9 cellular contexts compared by ENCODE assay signal in the genomic region with DNA sequence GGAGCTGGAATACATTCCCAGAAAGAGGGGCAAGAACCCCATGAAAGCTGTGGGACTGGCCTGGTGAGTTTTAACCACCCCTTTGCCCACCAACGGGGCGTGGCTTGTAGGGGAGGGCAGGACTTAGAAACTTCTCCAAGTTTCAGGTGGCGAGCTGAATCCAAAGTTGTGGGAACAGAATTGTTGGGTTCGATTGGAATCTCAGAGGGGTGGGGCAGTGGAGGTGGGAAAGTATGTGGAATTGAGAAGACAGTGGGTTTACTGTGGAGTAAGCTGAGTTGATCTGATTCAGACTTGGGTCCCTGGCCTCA. TPM values are rescaled to one million over a fixed set of nuclear protein-coding genes. Genes with fewer than 3 reads are reported as not detected.
DNase-seq lines count a peak whose midpoint lies in the region; ATAC-seq and TF ChIP-seq lines count a peak whose summit lies in the region.
"Had no signal": no experiment of that assay in that cellular context is flagged by ENCODE, and none has a peak within 500 bp of the region (broad histone marks: within the 10 kb centered on the region; RNA-seq: fewer than 3 reads in every experiment).

No MANE protein-coding gene starts in this region.

- peaks cover 26% of the 10 kb centered on the region for H3K4me1 Mint-ChIP-seq in T-helper 2 cell treated with Interferon-gamma antibody and Interleukin-4, amounts not matched to agents 5 μg/mL and 100 μg/mL, for 36 hours (ENCODE audit: low read depth)
- peaks cover 39% of the 10 kb centered on the region for H3K4me1 Mint-ChIP-seq in activated naive CD8-positive, alpha-beta T cell treated with anti-CD3 and anti-CD28 coated beads for 36 hours

- H3K27me3 Mint-ChIP-seq in T-helper 2 cell treated with Interferon-gamma antibody and Interleukin-4, amounts not matched to agents 5 μg/mL and 100 μg/mL, for 36 hours (ENCODE audit: low read depth): no peaks in the 10 kb centered on the region
- H3K27me3 Mint-ChIP-seq in activated naive CD8-positive, alpha-beta T cell treated with anti-CD3 and anti-CD28 coated beads for 36 hours: no peaks in the 10 kb centered on the region

- peaks cover 36% of the 10 kb centered on the region for H3K36me3 Mint-ChIP-seq in T-helper 2 cell treated with Interferon-gamma antibody and Interleukin-4, amounts not matched to agents 5 μg/mL and 100 μg/mL, for 36 hours (ENCODE audit: low read depth)
- H3K36me3 Mint-ChIP-seq in activated naive CD8-positive, alpha-beta T cell treated with anti-CD3 and anti-CD28 coated beads for 36 hours: peaks cover 13% of the 10 kb centered on the region

- ATAC-seq in GM18498 (IDR thresholded peaks at IDR 0.05; ENCODE audit: unreplicated experiment): no peak

- H3K27ac Mint-ChIP-seq in T-helper 2 cell treated with Interferon-gamma antibody and Interleukin-4, amounts not matched to agents 5 μg/mL and 100 μg/mL, for 36 hours: peak overlapping the region; percentile 74
- H3K27ac Mint-ChIP-seq in activated naive CD8-positive, alpha-beta T cell treated with anti-CD3 and anti-CD28 coated beads for 36 hours: peak overlapping the region; percentile 15

- H3K4me3 ChIP-seq in kidney epithelial cell (ENCODE audit: low read depth, low read length): peak overlapping the region; percentile 79

- no peaks in the 10 kb centered on the region for H3K9me3 Mint-ChIP-seq in T-helper 2 cell treated with Interferon-gamma antibody and Interleukin-4, amounts not matched to agents 5 μg/mL and 100 μg/mL, for 36 hours
- H3K9me3 Mint-ChIP-seq in activated naive CD8-positive, alpha-beta T cell treated with anti-CD3 and anti-CD28 coated beads for 36 hours: no peaks in the 10 kb centered on the region

- peak overlapping the region; percentile 81 for H3K27ac ChIP-seq in substantia nigra (ENCODE audit: low read depth, low read length, poor library complexity, severe bottlenecking)

- no peaks in the 10 kb centered on the region for H3K27me3 ChIP-seq in kidney epithelial cell (ENCODE audit: control insufficient read depth, insufficient read depth, low read length)

- no peak for TF ChIP-seq CTCF in kidney epithelial cell (IDR thresholded peaks at IDR 0.05; ENCODE audit: insufficient read depth, low read length, poor library complexity, severe bottlenecking)

- H3K36me3 ChIP-seq in kidney epithelial cell (ENCODE audit: control insufficient read depth, insufficient read depth, low read length): peaks cover 1% of the 10 kb centered on the region

- peak overlapping the region; percentile 93 for H3K4me3 Mint-ChIP-seq in T-helper 2 cell treated with Interferon-gamma antibody and Interleukin-4, amounts not matched to agents 5 μg/mL and 100 μg/mL, for 36 hours
- peak overlapping the region; percentile 94 for H3K4me3 Mint-ChIP-seq in activated naive CD8-positive, alpha-beta T cell treated with anti-CD3 and anti-CD28 coated beads for 36 hours

- DNase-seq in T-helper 2 cell treated with Interferon-gamma antibody and Interleukin-4, amounts not matched to agents 5 μg/mL and 100 μg/mL, for 36 hours (ENCODE audit: low spot score): no peak
- DNase-seq in T-helper 2 cell (no peak), kidney epithelial cell (ENCODE audit: low read depth) (no peak), substantia nigra (lab: John Stamatoyannopoulos, UW) (no peak), NCI-H446 treated with DMSO at 0.1 percent for 48 hours (lab: John Stamatoyannopoulos, UW) (no peak)
- no peak for DNase-seq in activated naive CD8-positive, alpha-beta T cell treated with anti-CD3 and anti-CD28 coated beads for 36 hours
- no peak for DNase-seq in stimulated activated CD8-positive, alpha-beta memory T cell treated with anti-CD3 and anti-CD28 coated beads, Interleukin-4, amount 100 ng/mL, for 48 hours
- DNase-seq: nucleus accumbens had no signal

RNA-seq across cellular contexts. Expression of a gene that starts 1.1 kb away (rescaled TPM):
- total RNA-seq in activated naive CD8-positive, alpha-beta T cell treated with anti-CD3 and anti-CD28 coated beads for 36 hours: 10 to 100 TPM; 23.6 to 25.1 TPM
- 36.8 and 45.4 TPM in 2 replicates for total RNA-seq in kidney epithelial cell

RNA-seq across cellular contexts. Expression of a gene that starts 1.5 kb away (rescaled TPM):
- total RNA-seq in activated naive CD8-positive, alpha-beta T cell treated with anti-CD3 and anti-CD28 coated beads for 36 hours: 10 to 100 TPM; 94.6 to 97.7 TPM
- 173 and 174 TPM in 2 replicates for total RNA-seq in kidney epithelial cell

RNA-seq across cellular contexts. Expression of a gene that starts 10.6 kb away (rescaled TPM):
- under 1 TPM; 0.24 to 0.58 TPM for total RNA-seq in activated naive CD8-positive, alpha-beta T cell treated with anti-CD3 and anti-CD28 coated beads for 36 hours
- 0.92 TPM in 1 of 2 replicates, not detected in the other for total RNA-seq in kidney epithelial cell

RNA-seq across cellular contexts. Expression of a gene that starts 20.9 kb away (rescaled TPM):
- 10 to 100 TPM; 47.5 to 52.2 TPM for total RNA-seq in activated naive CD8-positive, alpha-beta T cell treated with anti-CD3 and anti-CD28 coated beads for 36 hours
- 155 and 160 TPM in 2 replicates for total RNA-seq in kidney epithelial cell

RNA-seq across cellular contexts. Expression of a gene that starts 54.5 kb away (rescaled TPM):
- total RNA-seq in activated naive CD8-positive, alpha-beta T cell treated with anti-CD3 and anti-CD28 coated beads for 36 hours: 100 to 1,000 TPM; 562 to 566 TPM
- 387 and 464 TPM in 2 replicates for total RNA-seq in kidney epithelial cell
